1 cellular context compared by ENCODE assay signal in genomic region chr6:113649916-113650609, GRCh38.
TF ChIP-seq lines count a peak whose summit lies in the region.

No MANE protein-coding gene starts in this region.

TF ChIP-seq in GM23338, 12 proteins besides CTCF, POLR2A, EP300 and RAD21 (continued from another document):
- TF ChIP-seq ZNF462 (CRISPR knock-in tag; IDR thresholded peaks at IDR 0.05) (no peak), NANOG (IDR thresholded peaks at IDR 0.05; ENCODE audit: borderline replicate concordance) (no peak), EZH2phosphoT487 (IDR thresholded peaks at IDR 0.05; ENCODE audit: unreplicated experiment) (no peak), ZNF114 (CRISPR knock-in tag; IDR thresholded peaks at IDR 0.05) (no peak), JUNB (IDR thresholded peaks at IDR 0.05; ENCODE audit: unreplicated experiment) (no peak), ETS1 (IDR thresholded peaks at IDR 0.05) (no peak), STAT1 (IDR thresholded peaks at IDR 0.05; ENCODE audit: unreplicated experiment) (no peak), EZH2 (IDR thresholded peaks at IDR 0.05; ENCODE audit: low read depth, unreplicated experiment) (no peak), ZNF331 (CRISPR knock-in tag; IDR thresholded peaks at IDR 0.05; ENCODE audit: low read depth) (no peak), CREB1 (CRISPR knock-in tag; IDR thresholded peaks at IDR 0.05; ENCODE audit: low read depth) (no peak), POLR2AphosphoS5 (IDR thresholded peaks at IDR 0.05; ENCODE audit: low read depth) (no peak)
